Comparison of ENCODE assay signal across 9 cellular contexts in genomic region chr2:134258684-134259408, GRCh38. TPM values are rescaled to one million over a fixed set of nuclear protein-coding genes. Genes with fewer than 3 reads are reported as not detected.
DNase-seq lines count a peak whose midpoint lies in the region; ATAC-seq and TF ChIP-seq lines count a peak whose summit lies in the region.
"Had no signal": no experiment of that assay in that cellular context is flagged by ENCODE, and none has a peak within 500 bp of the region (broad histone marks: within the 10 kb centered on the region; RNA-seq: fewer than 3 reads in every experiment).

No MANE protein-coding gene starts in this region.

- peaks cover 75 to 93% (median 84%) of the 10 kb centered on the region in 4 donors for H3K4me1 Mint-ChIP-seq in CD4-positive, alpha-beta memory T cell
- H3K4me1 Mint-ChIP-seq in MCF 10A (ENCODE audit: insufficient read depth, unreplicated experiment) (peaks cover 9% of the 10 kb centered on the region), endodermal cell (peaks cover 24% of the 10 kb centered on the region)

- no peak overlapping the region for H2AK5ac ChIP-seq in mesenchymal stem cell (ENCODE audit: low read length, severe bottlenecking)

- H3K36me3 Mint-ChIP-seq in CD4-positive, alpha-beta memory T cell, result peaks cover 21 to 22% of the 10 kb centered on the region in 2 donors
- H3K36me3 Mint-ChIP-seq in MCF 10A (ENCODE audit: insufficient read depth, unreplicated experiment) (peaks cover 5% of the 10 kb centered on the region), endodermal cell (ENCODE audit: low read depth) (peaks cover 10% of the 10 kb centered on the region)

- WGBS in mesenchymal stem cell, result 89% methylated on average over 7 of the region's 7 CpGs
- 91 to 98% methylated on average over 6 to 7 of the region's 7 CpGs for WGBS in endodermal cell (ENCODE audit: insufficient coverage in 1 of 2, insufficient read length in 1 of 2), 2 experiments

- H3K23ac ChIP-seq in mesenchymal stem cell (ENCODE audit: low read length in 2 of 2), result peak overlapping the region in 1 of 2 experiments; percentile 90

- no peaks in the 10 kb centered on the region for H3K9me2 ChIP-seq in PC-3 (replicated peaks; ENCODE audit: low read length)

- no peak overlapping the region for H3K9ac ChIP-seq in mesenchymal stem cell (ENCODE audit: low read length)
- H3K9ac ChIP-seq in PC-3 (ENCODE audit: low read length), result no peak overlapping the region
- H3K9ac ChIP-seq in endodermal cell (ENCODE audit: extremely low read depth, low read length, poor library complexity, severe bottlenecking), result no peak overlapping the region

- H3K4me3 Mint-ChIP-seq in CD4-positive, alpha-beta memory T cell, result peak overlapping the region; percentile 50 to 85 (median 74)
- H3K4me3 Mint-ChIP-seq in MCF 10A (ENCODE audit: unreplicated experiment), result no peak overlapping the region
- H3K4me3 Mint-ChIP-seq in endodermal cell, result no peak overlapping the region

- no peaks in the 10 kb centered on the region for H3F3A ChIP-seq in PC-3 (ENCODE audit: low read length, unreplicated experiment)

- peaks cover 3% of the 10 kb centered on the region for H3K79me2 ChIP-seq in PC-3 (ENCODE audit: low read length)

- H3K27ac ChIP-seq in CD4-positive, alpha-beta memory T cell (ENCODE audit: low read depth, low read length), result peak overlapping the region; percentile 4
- H3K27ac ChIP-seq in mesenchymal stem cell (ENCODE audit: low read length, poor library complexity, severe bottlenecking) (no peak overlapping the region), PC-3 (ENCODE audit: low read length) (no peak overlapping the region), endodermal cell (ENCODE audit: low read depth, low read length) (no peak overlapping the region)

- peak overlapping the region in 1 of 2 experiments; percentile 77 for H3K14ac ChIP-seq in mesenchymal stem cell (ENCODE audit: low read length in 2 of 2)

- no peak overlapping the region for H2BK15ac ChIP-seq in mesenchymal stem cell (ENCODE audit: low read depth, poor library complexity, severe bottlenecking)

- POLR2A ChIA-PET in CD4-positive, alpha-beta memory T cell (lab: Charles Lee; ENCODE audit: partially characterized antibody), result interaction anchor here (1.0 kb wide), 1 partner anchor 31 kb away, joined by 3 read pairs; no protein-coding TSS in a partner anchor
- POLR2A ChIA-PET in PC-3 (lab: Charles Lee; ENCODE audit: unreplicated experiment), result no interaction called here
- POLR2A ChIA-PET in MCF 10A (lab: Yijun Ruan, JAX), result no interaction called here

- ATAC-seq in HG03066 (IDR thresholded peaks at IDR 0.05; ENCODE audit: low read depth, unreplicated experiment) (peak; percentile 40), PC-3 (no peak)

- BruUV-seq in PC-3 (replicated peaks; lab: Mats Ljungman, UMichigan) (no TSS peak), MCF 10A (replicated peaks; lab: Mats Ljungman, UMichigan) (no TSS peak)

- H3K4me1 ChIP-seq in CD4-positive, alpha-beta memory T cell (ENCODE audit: insufficient read depth, low read length), result peaks cover 87% of the 10 kb centered on the region
- H3K4me1 ChIP-seq in mesenchymal stem cell (ENCODE audit: control insufficient read depth, insufficient read depth, low read depth, low read length), result no peaks in the 10 kb centered on the region
- H3K4me1 ChIP-seq in PC-3 (ENCODE audit: insufficient read depth, low read length), result no peaks in the 10 kb centered on the region
- H3K4me1 ChIP-seq in endodermal cell (ENCODE audit: control insufficient read depth, insufficient read depth, low read length), result no peaks in the 10 kb centered on the region

- H3K79me1 ChIP-seq in mesenchymal stem cell (replicated peaks; ENCODE audit: low read length, poor library complexity, severe bottlenecking), result peaks cover 27% of the 10 kb centered on the region

- no peaks in the 10 kb centered on the region for H3K9me3 ChIP-seq in CD4-positive, alpha-beta memory T cell (ENCODE audit: control insufficient read depth in 1 of 2, low read length in 2 of 2)
- H3K9me3 ChIP-seq in mesenchymal stem cell (ENCODE audit: control insufficient read depth, low read length) (no peaks in the 10 kb centered on the region), PC-3 (ENCODE audit: low read length) (no peaks in the 10 kb centered on the region), endodermal cell (ENCODE audit: control insufficient read depth, low read length) (no peaks in the 10 kb centered on the region)

- CTCF ChIA-PET in CD4-positive, alpha-beta memory T cell (lab: Charles Lee; ENCODE audit: partially characterized antibody), result no interaction called here
- CTCF ChIA-PET in PC-3 (lab: Charles Lee) (no interaction called here), MCF 10A (lab: Yijun Ruan, JAX) (interaction anchor here (0.7 to 0.9 kb wide), 2 partner anchors 13 to 14 kb away, joined by 3 to 7 read pairs; no protein-coding TSS in a partner anchor)

- H2BK12ac ChIP-seq in mesenchymal stem cell (ENCODE audit: low read length in 2 of 2), result peak overlapping the region; percentile 1 to 96

- peak overlapping the region; percentile 22 for H4K8ac ChIP-seq in mesenchymal stem cell (ENCODE audit: low read length)

- H3K27me3 Mint-ChIP-seq in CD4-positive, alpha-beta memory T cell, result no peaks in the 10 kb centered on the region
- H3K27me3 Mint-ChIP-seq in MCF 10A (ENCODE audit: insufficient read depth, unreplicated experiment) (no peaks in the 10 kb centered on the region), endodermal cell (ENCODE audit: insufficient read depth) (no peaks in the 10 kb centered on the region)

- no peaks in the 10 kb centered on the region for H4K20me1 ChIP-seq in PC-3 (ENCODE audit: low read length)

- DNase-seq in CD4-positive, alpha-beta memory T cell, result peak; percentile 65 to 83 (median 73)
- DNase-seq in activated CD8-positive, alpha-beta memory T cell treated with anti-CD3 and anti-CD28 coated beads, Interleukin-2, amount 50 U/mL, for 4 hours, result peak; percentile 41
- no peak for DNase-seq in mesenchymal stem cell
- DNase-seq in PC-3, result no peak
- no peak for DNase-seq in MCF 10A (ENCODE audit: unreplicated experiment)
- DNase-seq in KBM-7, result no peak
- no peak for DNase-seq in endodermal cell

- peak overlapping the region; percentile 48 to 96 (median 92) for H3K27ac Mint-ChIP-seq in CD4-positive, alpha-beta memory T cell
- no peak overlapping the region for H3K27ac Mint-ChIP-seq in MCF 10A (ENCODE audit: low read depth, unreplicated experiment)
- H3K27ac Mint-ChIP-seq in endodermal cell, result no peak overlapping the region

- no peak overlapping the region for H3K4me2 ChIP-seq in mesenchymal stem cell (ENCODE audit: low read length, poor library complexity, severe bottlenecking)
- no peak overlapping the region for H3K4me2 ChIP-seq in PC-3 (ENCODE audit: low read length)

- peak overlapping the region; percentile 22 for H2BK120ac ChIP-seq in mesenchymal stem cell (ENCODE audit: low read depth, low read length)

- H4K91ac ChIP-seq in mesenchymal stem cell (ENCODE audit: low read length), result no peak overlapping the region

- intact Hi-C loops in CD4-positive, alpha-beta memory T cell (cut with micrococcal nuclease), result loop anchor here (1.0 to 2.0 kb wide), 3 partner anchors 9 to 32 kb away; no protein-coding TSS in a partner anchor
- intact Hi-C loops in PC-3 (cut with micrococcal nuclease), result no loop called here
- intact Hi-C loops in MCF 10A (cut with micrococcal nuclease), result no loop called here

- no peak for TF ChIP-seq CTCF in PC-3 (conservative IDR thresholded peaks at IDR 0.05; ENCODE audit: low read depth, low read length)
- no peak for TF ChIP-seq CTCF in MCF 10A (IDR thresholded peaks at IDR 0.05; ENCODE audit: unreplicated experiment)
- no peak for TF ChIP-seq CTCF in endodermal cell (conservative IDR thresholded peaks at IDR 0.05)

- in situ Hi-C loops in KBM-7 (cut with MboI; ENCODE audit: low pct_unique_long_range_greater_than_20kb, low sequenced_read_pairs), result no loop called here

- H3K9me3 Mint-ChIP-seq in CD4-positive, alpha-beta memory T cell, result no peaks in the 10 kb centered on the region
- H3K9me3 Mint-ChIP-seq in MCF 10A (ENCODE audit: unreplicated experiment) (no peaks in the 10 kb centered on the region), endodermal cell (no peaks in the 10 kb centered on the region)

- H2BK5ac ChIP-seq in mesenchymal stem cell (ENCODE audit: low read depth, low read length, poor library complexity, severe bottlenecking), result no peak overlapping the region

- peak overlapping the region in 1 of 2 experiments; percentile 85 for H3K18ac ChIP-seq in mesenchymal stem cell (ENCODE audit: low read depth in 1 of 2, low read length in 2 of 2)

- no peaks in the 10 kb centered on the region for H3K36me3 ChIP-seq in CD4-positive, alpha-beta memory T cell (ENCODE audit: insufficient read depth, low read length)
- H3K36me3 ChIP-seq in mesenchymal stem cell (ENCODE audit: control insufficient read depth in 1 of 2, insufficient read depth in 2 of 2, low read depth in 1 of 2, low read length in 2 of 2) (peaks cover 5 to 8% of the 10 kb centered on the region in 2 experiments), PC-3 (ENCODE audit: low read depth, low read length) (no peaks in the 10 kb centered on the region; the same call in 1 of the 2 replicates), endodermal cell (ENCODE audit: control insufficient read depth, insufficient read depth, low read length) (peaks cover 4% of the 10 kb centered on the region)

- H3K4ac ChIP-seq in mesenchymal stem cell (ENCODE audit: low read depth in 1 of 2, low read length in 2 of 2), result peak overlapping the region; percentile 18 to 72

- no peaks in the 10 kb centered on the region for H3K27me3 ChIP-seq in CD4-positive, alpha-beta memory T cell (ENCODE audit: insufficient read depth, low read length)
- H3K27me3 ChIP-seq in mesenchymal stem cell (ENCODE audit: control insufficient read depth in 1 of 2, insufficient read depth in 1 of 2, low read length in 2 of 2) (no peaks in the 10 kb centered on the region), PC-3 (ENCODE audit: low read length) (no peaks in the 10 kb centered on the region), endodermal cell (ENCODE audit: control insufficient read depth, insufficient read depth, low read length, poor library complexity, severe bottlenecking) (no peaks in the 10 kb centered on the region)

- no peak overlapping the region for H3K4me3 ChIP-seq in CD4-positive, alpha-beta memory T cell (ENCODE audit: low read length in 2 of 2)
- H3K4me3 ChIP-seq in mesenchymal stem cell (ENCODE audit: insufficient read depth in 1 of 2, low read depth in 1 of 2, low read length in 2 of 2) (no peak overlapping the region), PC-3 (ENCODE audit: low read length) (no peak overlapping the region), endodermal cell (ENCODE audit: low read length) (no peak overlapping the region)
- H3K4me3 ChIP-seq: lung had no signal

- H2AFZ ChIP-seq in mesenchymal stem cell (ENCODE audit: low read depth, low read length) (no peak overlapping the region), PC-3 (ENCODE audit: low read length) (no peak overlapping the region)

RNA-seq across cellular contexts. Expression of gene MGAT5, which starts 5.0 kb away (rescaled TPM):
- 10 to 100 TPM; 78.1 to 81.3 TPM for total RNA-seq in CD4-positive, alpha-beta memory T cell
- polyA plus RNA-seq in CD4-positive, alpha-beta memory T cell, result 10 to 100 TPM in 1 of 2 donors, 1 to 10 TPM in 1; 4.4 to 17.9 TPM
- 75.8 TPM for polyA plus RNA-seq in mesenchymal stem cell (2013, experiment 1 of 2)
- 73.2 TPM for polyA plus RNA-seq in mesenchymal stem cell (2013, experiment 2 of 2)
- 32.7 and 33.8 TPM in 2 replicates for total RNA-seq in PC-3 (2014; rRNA removed)
- 22.2 and 32.3 TPM in 2 replicates for total RNA-seq in MCF 10A (2022)
- total RNA-seq in endodermal cell, result 10 to 100 TPM; 57.2 to 78.4 TPM
- polyA plus RNA-seq in endodermal cell (2013, experiment 1 of 2), result 28.2 TPM
- 27.4 TPM for polyA plus RNA-seq in endodermal cell (2013, experiment 2 of 2)

Comparison
In these comparisons a context has a peak if more than half of its experiments do, and no peak if none do; other contexts are left out.
1. DNase-seq: peak in CD4-positive, alpha-beta memory T cell (5 of 5) and activated CD8-positive, alpha-beta memory T cell treated with anti-CD3 and anti-CD28 coated beads, Interleukin-2, amount 50 U/mL, for 4 hours (single experiment); none in mesenchymal stem cell (single experiment), PC-3 (single experiment), MCF 10A (single experiment), KBM-7 (single experiment) and endodermal cell (single experiment).
2. H3K27ac Mint-ChIP-seq: peak in CD4-positive, alpha-beta memory T cell (7 of 7); none in MCF 10A (single experiment) and endodermal cell (single experiment).
3. H3K4me3 Mint-ChIP-seq: peak in CD4-positive, alpha-beta memory T cell (8 of 8); none in MCF 10A (single experiment) and endodermal cell (single experiment).